Comparison of ENCODE assay signal across 31 cellular contexts in genomic region chr16:760065-760464, GRCh38. TPM values are rescaled to one million over a fixed set of nuclear protein-coding genes. Genes with fewer than 3 reads are reported as not detected.
DNase-seq lines count a peak whose midpoint lies in the region; ATAC-seq, FAIRE-seq and TF ChIP-seq lines count a peak whose summit lies in the region.
"Had no signal": no experiment of that assay in that cellular context is flagged by ENCODE, and none has a peak within 500 bp of the region (broad histone marks: within the 10 kb centered on the region; RNA-seq: fewer than 3 reads in every experiment).

No MANE protein-coding gene starts in this region.

- no peaks in the 10 kb centered on the region for H4K20me1 ChIP-seq in H1 (replicated peaks in 1 of 2; ENCODE audit: control insufficient read depth in 1 of 2, insufficient read depth in 2 of 2, low read length in 2 of 2)

- no peaks in the 10 kb centered on the region for H3K9me3 ChIP-seq in cardiac muscle cell (ENCODE audit: low read depth)
- 0 out of 4 replicates have a peak, but pooled peaks cover 0 to 3% of the 10 kb centered on the region in 2 experiments for H3K9me3 ChIP-seq in H1 (ENCODE audit: insufficient read depth in 2 of 2, low read depth in 1 of 2, low read length in 1 of 2)
- no peaks in the 10 kb centered on the region for H3K9me3 ChIP-seq in lower lobe of right lung
- H3K9me3 ChIP-seq: gastrocnemius medialis, HAP-1, prostate gland, thyroid gland had no signal

- H3K4me3 ChIP-seq in cardiac muscle cell (no peak overlapping the region), H1 (ENCODE audit: extremely low read depth in 1 of 4, insufficient read depth in 2 of 4, low read depth in 3 of 4, low read length in 4 of 4) (no peak overlapping the region), lower lobe of right lung (no peak overlapping the region)
- H3K4me3 ChIP-seq: gastrocnemius medialis, HAP-1, prostate gland, SK-N-MC, thyroid gland had no signal

- no peak for TF ChIP-seq RAD21 in H1 (IDR thresholded peaks at IDR 0.05 in 1 of 2, conservative IDR thresholded peaks at IDR 0.05 in 1 of 2; ENCODE audit: low read depth in 2 of 2, low read length in 2 of 2)

- H4K5ac ChIP-seq in H1 (ENCODE audit: insufficient read length, low read depth, low read length) = no peak overlapping the region

- DNase-seq in cardiac muscle cell (ENCODE audit: low read depth in 1 of 2, low spot score in 1 of 2) (no peak), cardiac septum (ENCODE audit: low spot score) (no peak), H1 (ENCODE audit: low read depth in 1 of 2, low spot score in 2 of 2) (no peak), lower lobe of right lung (peak; percentile 48), mucosa of gallbladder (ENCODE audit: low spot score) (no peak), H54 (ENCODE audit: insufficient read length, low spot score) (no peak)
- no peak for DNase-seq in stimulated activated CD4-positive, alpha-beta T cell treated with anti-CD3 and anti-CD28 coated beads, Interleukin-1b, Interleukin-23, amount 100 ng/mL, for 48 hours
- DNase-seq: 8988T; activated CD4-positive, CD25-positive, alpha-beta regulatory T cell; activated CD8-positive, alpha-beta memory T cell treated with anti-CD3 and anti-CD28 coated beads, Interleukin-2, amount 10 ng/mL, durations not matched to agents 7 days and 5 days; activated T-cell treated with anti-CD3 and anti-CD28 coated beads, Interleukin-2, amount 50 U/mL, for 4 hours; cerebellar nuclear complex; gastrocnemius medialis; GDM1; hippocampal formation; left colon; mesendoderm; NCI-H1436 treated with DMSO at 0.1 percent for 48 hours; NCI-H82; stimulated activated CD4-positive, alpha-beta T cell treated with anti-CD3 and anti-CD28 coated beads, Interleukin-4, amount 100 ng/mL, for 1 hour had no signal

- no peak overlapping the region for H2BK15ac ChIP-seq in H1 (ENCODE audit: low read length)

- peak overlapping the region; percentile 67 for H3K27ac ChIP-seq in cardiac muscle cell
- no peak overlapping the region for H3K27ac ChIP-seq in H1 (ENCODE audit: low read depth, low read length)
- H3K27ac ChIP-seq in lower lobe of right lung = peak overlapping the region; percentile 79
- H3K27ac ChIP-seq: gastrocnemius medialis, prostate gland, SK-N-MC, thyroid gland had no signal

- TF ChIP-seq CTCF in cardiac muscle cell (IDR thresholded peaks at IDR 0.05; ENCODE audit: low read depth, low read length) (no peak), H1 (IDR thresholded peaks at IDR 0.05; ENCODE audit: control extremely low read depth in 1 of 3, insufficient read depth in 1 of 3, low read depth in 1 of 3, low read length in 3 of 3) (no peak), lower lobe of right lung (IDR thresholded peaks at IDR 0.05) (no peak)

- H3K4ac ChIP-seq in H1 (replicated peaks; ENCODE audit: insufficient read length, low read depth, low read length) = no peak overlapping the region

- no peak overlapping the region for H2BK5ac ChIP-seq in H1 (ENCODE audit: low read depth, low read length)

- H2BK120ac ChIP-seq in H1 (replicated peaks; ENCODE audit: low read depth, low read length) = no peak overlapping the region

- H2BK20ac ChIP-seq in H1 (ENCODE audit: low read length) = no peak overlapping the region

- H2AFZ ChIP-seq in H1 (ENCODE audit: low read length) = no peak overlapping the region

- H3K18ac ChIP-seq in H1 (ENCODE audit: extremely low read depth, low read length) = no peak overlapping the region

- POLR2A ChIA-PET in H1 (lab: Charles Lee; ENCODE audit: partially characterized antibody) = interaction anchor here (0.7 to 2.9 kb wide), 8 partner anchors 8 to 42 kb away, joined by 3 to 8 read pairs (median 5); partner anchors contain the start of gene CIAO3

- H4K8ac ChIP-seq in H1 (ENCODE audit: extremely low read depth, insufficient read depth, low read length) = no peak overlapping the region

- no peak overlapping the region for H3K4me2 ChIP-seq in H1 (ENCODE audit: insufficient read depth in 1 of 2, low read depth in 2 of 2, low read length in 2 of 2)

- no peak overlapping the region for H4K91ac ChIP-seq in H1 (replicated peaks; ENCODE audit: insufficient read length, low read length)

- TF ChIP-seq POLR2A in H1 (IDR thresholded peaks at IDR 0.05; ENCODE audit: control extremely low read depth in 1 of 2, low read depth in 2 of 2, low read length in 2 of 2) = no peak
- no peak for TF ChIP-seq POLR2A in H54 (IDR thresholded peaks at IDR 0.05; ENCODE audit: low read depth, low read length)

- no peaks in the 10 kb centered on the region for H3K23me2 ChIP-seq in H1 (ENCODE audit: low read depth, low read length)

- H3K79me1 ChIP-seq in H1 (ENCODE audit: low read depth, low read length) = no peaks in the 10 kb centered on the region

- TF ChIP-seq EP300 in H1 (IDR thresholded peaks at IDR 0.05; ENCODE audit: borderline replicate concordance in 1 of 2, low read depth in 2 of 2, low read length in 2 of 2) = no peak

- H3K27me3 ChIP-seq in cardiac muscle cell (no peaks in the 10 kb centered on the region), H1 (replicated peaks in 1 of 4; ENCODE audit: control insufficient read depth in 3 of 4, extremely low read depth in 1 of 4, insufficient read depth in 3 of 4, low read length in 3 of 4) (no peaks in the 10 kb centered on the region), lower lobe of right lung (ENCODE audit: low read depth) (no peaks in the 10 kb centered on the region)
- H3K27me3 ChIP-seq: thyroid gland had no signal

- H3K79me2 ChIP-seq in H1 (ENCODE audit: control insufficient read depth in 1 of 2, insufficient read depth in 2 of 2, low read length in 2 of 2) = no peaks in the 10 kb centered on the region

- H3K4me1 ChIP-seq in cardiac muscle cell (ENCODE audit: low read depth) (peaks cover 9% of the 10 kb centered on the region), H1 (replicated peaks in 1 of 4; ENCODE audit: control insufficient read depth in 3 of 4, insufficient read depth in 4 of 4, low read length in 3 of 4) (peaks cover 0 to 2% (median 0%) of the 10 kb centered on the region in 4 experiments; a peak in 1 of 7 replicates), lower lobe of right lung (peaks cover 8% of the 10 kb centered on the region)
- H3K4me1 ChIP-seq: gastrocnemius medialis, prostate gland had no signal

- H3K14ac ChIP-seq in H1 (ENCODE audit: insufficient read length) = no peak overlapping the region

- FAIRE-seq in H1 (lab: Jason Lieb, UNC) (no peak), H54 (lab: Jason Lieb, UNC) (no peak)
- FAIRE-seq: endometrium, TTC549 had no signal

- H3K9ac ChIP-seq in H1 (replicated peaks in 1 of 4; ENCODE audit: extremely low read depth in 1 of 4, low read depth in 3 of 4, low read length in 3 of 4) = no peak overlapping the region

- WGBS in H1 (ENCODE audit: extremely low coverage in 1 of 2, insufficient coverage in 1 of 2, insufficient read length in 1 of 2, insufficient replicate concordance in 2 of 2, low coverage in 1 of 2, low lambda C conversion rate in 2 of 2, missing lambda C conversion rate in 1 of 2), 2 experiments = 89% methylated on average over 14 of the region's 15 CpGs; no CpG with 5 or more reads in 1 of the 2 experiments

- H2AK5ac ChIP-seq in H1 (ENCODE audit: low read depth, low read length) = 0 out of 2 replicates have a peak overlapping the region, but pooled peaks have one; percentile 1

- CTCF ChIA-PET in H1 (lab: Charles Lee; ENCODE audit: partially characterized antibody) = interaction anchor here (1.0 to 5.0 kb wide), 6 partner anchors 12 to 48 kb away, joined by 3 to 38 read pairs (median 6); partner anchors contain the start of gene CCDC78

- H2BK12ac ChIP-seq in H1 (ENCODE audit: low read depth, low read length) = no peak overlapping the region

- intact Hi-C loops in cardiac septum (cut with DNase I) = no loop called here
- intact Hi-C loops in lower lobe of right lung (cut with DNase I) = no loop called here

- no peak overlapping the region for H3K23ac ChIP-seq in H1 (ENCODE audit: insufficient read length)

- ATAC-seq in lower lobe of right lung = peak; percentile 9
- no peak for ATAC-seq in activated CD4-positive, CD25-positive, alpha-beta regulatory T cell treated with anti-CD3 and anti-CD28 coated beads, Interleukin-2, amount 50 U/mL, for 24 hours
- ATAC-seq: activated CD8-positive, alpha-beta memory T cell treated with anti-CD3 and anti-CD28 coated beads, Interleukin-2, amount 10 ng/mL, durations not matched to agents 7 days and 5 days; activated T-cell treated with anti-CD3 and anti-CD28 coated beads, Interleukin-2, amount 50 U/mL, for 4 hours; gastrocnemius medialis; sciatic nerve had no signal

- H3K36me3 ChIP-seq in cardiac muscle cell (no peaks in the 10 kb centered on the region), H1 (ENCODE audit: control insufficient read depth in 2 of 4, insufficient read depth in 4 of 4, low read length in 3 of 4) (no peaks in the 10 kb centered on the region), lower lobe of right lung (no peaks in the 10 kb centered on the region)
- H3K36me3 ChIP-seq: gastrocnemius medialis, HAP-1, prostate gland, thyroid gland had no signal

- H3K56ac ChIP-seq in H1 (replicated peaks; ENCODE audit: insufficient read length, low read depth, low read length) = no peak overlapping the region

RNA-seq across cellular contexts. Expression of gene MSLN, which starts 0.5 kb away (rescaled TPM):
- total RNA-seq in cardiac muscle cell (0.32 and 4.5 TPM in 2 replicates), cardiac septum (not detected), lower lobe of right lung (42.6 TPM), mucosa of gallbladder (53.1 TPM)
- polyA plus RNA-seq in cardiac muscle cell (not detected in 2 replicates), H1 (2011; rRNA removed) (0.31 and 0.50 TPM in 2 replicates)
- total RNA-seq in H1 (2021; fragmentation: NEBNext Ultra II Directional; extraction: Animal tissue kit (Norgen Biotek cat#: 25700)) = 0.28 TPM in 1 of 2 replicates, not detected in the other
- polyA plus RNA-seq in H1 (2011; cell fraction: cytosol; rRNA removed) = 0.37 TPM
- 1.5 TPM for polyA plus RNA-seq in H1 (2011; cell fraction: nucleus; rRNA removed)
- 0.24 to 0.56 TPM (median 0.29 TPM) in 3 of 4 replicates, not detected in the other for polyA plus RNA-seq in H1 (2012, experiment 1 of 2)
- 0.18 TPM for polyA plus RNA-seq in H1 (2012, experiment 2 of 2)
- polyA plus RNA-seq in H1 (2013, experiment 1 of 2) = 0.51 TPM
- 0.18 TPM for polyA plus RNA-seq in H1 (2013, experiment 2 of 2)
- polyA minus RNA-seq in H1 (2011; rRNA and poly(A)+ RNA removed) = 0.44 TPM in 1 of 2 replicates, not detected in the other
- 1.9 TPM for polyA minus RNA-seq in H1 (2011; cell fraction: cytosol; rRNA and poly(A)+ RNA removed)
- 1.6 TPM for polyA minus RNA-seq in H1 (2011; cell fraction: nucleus; rRNA and poly(A)+ RNA removed)
- total RNA-seq: activated CD8-positive, alpha-beta memory T cell treated with anti-CD3 and anti-CD28 coated beads, Interleukin-2, amount 10 ng/mL, durations not matched to agents 7 days and 5 days; gastrocnemius medialis; LHCN-M2; myocyte; T-helper 1 cell treated with Interleukin-12 subunit alpha and Interleukin-12 subunit beta and Interleukin-4 antibody, amounts not matched to agents 30 ng/mL and 1 ng/mL, for 36 hours; thyroid gland had no signal

RNA-seq across cellular contexts. Expression of gene CIAO3, which starts 19.3 kb away (rescaled TPM):
- total RNA-seq in cardiac muscle cell (46.2 and 67.7 TPM in 2 replicates), cardiac septum (21.7 TPM), lower lobe of right lung (24.3 TPM), mucosa of gallbladder (47.1 TPM)
- polyA plus RNA-seq in cardiac muscle cell (43.3 and 72.2 TPM in 2 replicates), H1 (2011; rRNA removed) (20.0 and 29.6 TPM in 2 replicates)
- 20.4 and 21.0 TPM in 2 replicates for total RNA-seq in H1 (2021; fragmentation: NEBNext Ultra II Directional; extraction: Animal tissue kit (Norgen Biotek cat#: 25700))
- polyA plus RNA-seq in H1 (2011; cell fraction: cytosol; rRNA removed) = 22.4 TPM
- 97.6 TPM for polyA plus RNA-seq in H1 (2011; cell fraction: nucleus; rRNA removed)
- polyA plus RNA-seq in H1 (2012, experiment 1 of 2) = 14.5 to 22.5 TPM (median 20.0 TPM) in 4 replicates
- 20.5 TPM for polyA plus RNA-seq in H1 (2012, experiment 2 of 2)
- 10.8 TPM for polyA plus RNA-seq in H1 (2013, experiment 1 of 2)
- polyA plus RNA-seq in H1 (2013, experiment 2 of 2) = 10.0 TPM
- polyA minus RNA-seq in H1 (2011; rRNA and poly(A)+ RNA removed) = 17.6 and 21.1 TPM in 2 replicates
- 21.1 TPM for polyA minus RNA-seq in H1 (2011; cell fraction: cytosol; rRNA and poly(A)+ RNA removed)
- 52.8 TPM for polyA minus RNA-seq in H1 (2011; cell fraction: nucleus; rRNA and poly(A)+ RNA removed)

RNA-seq across cellular contexts. Expression of gene RPUSD1, which starts 28.1 kb away (rescaled TPM):
- total RNA-seq in cardiac muscle cell (32.2 and 36.1 TPM in 2 replicates), cardiac septum (7.9 TPM), lower lobe of right lung (16.3 TPM), mucosa of gallbladder (18.5 TPM)
- polyA plus RNA-seq in cardiac muscle cell (27.0 and 34.3 TPM in 2 replicates), H1 (2011; rRNA removed) (61.8 and 81.8 TPM in 2 replicates)
- total RNA-seq in H1 (2021; fragmentation: NEBNext Ultra II Directional; extraction: Animal tissue kit (Norgen Biotek cat#: 25700)) = 32.2 and 32.7 TPM in 2 replicates
- 45.2 TPM for polyA plus RNA-seq in H1 (2011; cell fraction: cytosol; rRNA removed)
- polyA plus RNA-seq in H1 (2011; cell fraction: nucleus; rRNA removed) = 71.6 TPM
- 17.8 to 34.1 TPM (median 33.0 TPM) in 4 replicates for polyA plus RNA-seq in H1 (2012, experiment 1 of 2)
- 35.0 TPM for polyA plus RNA-seq in H1 (2012, experiment 2 of 2)
- 24.4 TPM for polyA plus RNA-seq in H1 (2013, experiment 1 of 2)
- 24.6 TPM for polyA plus RNA-seq in H1 (2013, experiment 2 of 2)
- 13.4 and 17.4 TPM in 2 replicates for polyA minus RNA-seq in H1 (2011; rRNA and poly(A)+ RNA removed)
- polyA minus RNA-seq in H1 (2011; cell fraction: cytosol; rRNA and poly(A)+ RNA removed) = 23.9 TPM
- polyA minus RNA-seq in H1 (2011; cell fraction: nucleus; rRNA and poly(A)+ RNA removed) = 42.1 TPM

RNA-seq across cellular contexts. Expression of gene CHTF18, which starts 28.4 kb away (rescaled TPM):
- 57.4 and 107 TPM in 2 replicates for total RNA-seq in cardiac muscle cell
- 43.6 and 58.5 TPM in 2 replicates for polyA plus RNA-seq in cardiac muscle cell
- 7.1 TPM for total RNA-seq in cardiac septum
- 98.3 and 104 TPM in 2 replicates for total RNA-seq in H1 (2021; fragmentation: NEBNext Ultra II Directional; extraction: Animal tissue kit (Norgen Biotek cat#: 25700))
- polyA plus RNA-seq in H1 (2011; rRNA removed) = 75.3 and 156 TPM in 2 replicates
- 87.5 TPM for polyA plus RNA-seq in H1 (2011; cell fraction: cytosol; rRNA removed)
- polyA plus RNA-seq in H1 (2011; cell fraction: nucleus; rRNA removed) = 592 TPM
- polyA plus RNA-seq in H1 (2012, experiment 1 of 2) = 72.1 to 113 TPM (median 103 TPM) in 4 replicates
- polyA plus RNA-seq in H1 (2012, experiment 2 of 2) = 43.8 TPM
- polyA plus RNA-seq in H1 (2013, experiment 1 of 2) = 70.5 TPM
- polyA plus RNA-seq in H1 (2013, experiment 2 of 2) = 59.1 TPM
- 18.1 and 20.4 TPM in 2 replicates for polyA minus RNA-seq in H1 (2011; rRNA and poly(A)+ RNA removed)
- 26.9 TPM for polyA minus RNA-seq in H1 (2011; cell fraction: cytosol; rRNA and poly(A)+ RNA removed)
- polyA minus RNA-seq in H1 (2011; cell fraction: nucleus; rRNA and poly(A)+ RNA removed) = 90.8 TPM
- 11.3 TPM for total RNA-seq in lower lobe of right lung
- 17.3 TPM for total RNA-seq in mucosa of gallbladder

RNA-seq across cellular contexts. Expression of gene HAGHL, which starts 33.2 kb away (rescaled TPM):
- total RNA-seq in cardiac muscle cell = 31.6 and 47.5 TPM in 2 replicates
- polyA plus RNA-seq in cardiac muscle cell = 27.7 and 37.0 TPM in 2 replicates
- 10.9 TPM for total RNA-seq in cardiac septum
- 23.1 and 26.6 TPM in 2 replicates for total RNA-seq in H1 (2021; fragmentation: NEBNext Ultra II Directional; extraction: Animal tissue kit (Norgen Biotek cat#: 25700))
- polyA plus RNA-seq in H1 (2011; rRNA removed) = 26.9 and 41.5 TPM in 2 replicates
- polyA plus RNA-seq in H1 (2011; cell fraction: cytosol; rRNA removed) = 40.3 TPM
- polyA plus RNA-seq in H1 (2011; cell fraction: nucleus; rRNA removed) = 107 TPM
- 12.3 to 24.7 TPM (median 23.4 TPM) in 4 replicates for polyA plus RNA-seq in H1 (2012, experiment 1 of 2)
- polyA plus RNA-seq in H1 (2012, experiment 2 of 2) = 11.8 TPM
- polyA plus RNA-seq in H1 (2013, experiment 1 of 2) = 12.5 TPM
- 14.3 TPM for polyA plus RNA-seq in H1 (2013, experiment 2 of 2)
- 2.0 and 3.2 TPM in 2 replicates for polyA minus RNA-seq in H1 (2011; rRNA and poly(A)+ RNA removed)
- polyA minus RNA-seq in H1 (2011; cell fraction: cytosol; rRNA and poly(A)+ RNA removed) = 12.3 TPM
- 15.1 TPM for polyA minus RNA-seq in H1 (2011; cell fraction: nucleus; rRNA and poly(A)+ RNA removed)
- 15.6 TPM for total RNA-seq in lower lobe of right lung
- total RNA-seq in mucosa of gallbladder = 13.4 TPM

Comparison
In these comparisons a context has a peak if more than half of its experiments do, and no peak if none do; other contexts are left out.
1. ATAC-seq: peak in lower lobe of right lung (2 of 2); none in activated CD4-positive, CD25-positive, alpha-beta regulatory T cell treated with anti-CD3 and anti-CD28 coated beads, Interleukin-2, amount 50 U/mL, for 24 hours (0 of 2).